ENCODE assay signal across 19 cellular contexts in genomic region chr1:11528636-11529121, GRCh38. TPM values are rescaled to one million over a fixed set of nuclear protein-coding genes. Genes with fewer than 3 reads are reported as not detected.
"Had no signal": no experiment of that assay in that cellular context is flagged by ENCODE, and none has a peak within 500 bp of the region (broad histone marks: within the 10 kb centered on the region; RNA-seq: fewer than 3 reads in every experiment).

No MANE protein-coding gene starts in this region.

- H3K9ac ChIP-seq: neural progenitor cell, parathyroid adenoma had no signal

- H3K4me1 ChIP-seq: gastrocnemius medialis, neural progenitor cell, parathyroid adenoma, testis had no signal

- H3K27me3 Mint-ChIP-seq: activated CD4-positive, alpha-beta T cell treated with anti-CD3 and anti-CD28 coated beads, Interleukin-2, amount 10 ng/mL, durations not matched to agents 24 days and 14 days; activated CD8-positive, alpha-beta memory T cell treated with anti-CD3 and anti-CD28 coated beads, Interleukin-2, amount 10 ng/mL, durations not matched to agents 7 days and 5 days had no signal

- H3K27ac Mint-ChIP-seq: activated CD4-positive, alpha-beta T cell treated with anti-CD3 and anti-CD28 coated beads, Interleukin-2, amount 10 ng/mL, durations not matched to agents 24 days and 14 days; activated CD8-positive, alpha-beta memory T cell treated with anti-CD3 and anti-CD28 coated beads, Interleukin-2, amount 10 ng/mL, durations not matched to agents 7 days and 5 days; neural progenitor cell; stimulated activated memory B cell treated with anti-CD40 and anti-IgM and Interleukin-4, amounts not matched to agents 10 μg/mL and 1 μg/mL and 100 μg/mL, for 72 hours had no signal

- FAIRE-seq: astrocyte, urothelium cell line had no signal

- ATAC-seq: activated CD8-positive, alpha-beta memory T cell treated with anti-CD3 and anti-CD28 coated beads, Interleukin-2, amount 10 ng/mL, durations not matched to agents 7 days and 5 days; gastrocnemius medialis; left ventricle myocardium superior; stimulated activated memory B cell treated with anti-CD40 and anti-IgM and Interleukin-4, amounts not matched to agents 10 μg/mL and 1 μg/mL and 100 μg/mL, for 72 hours had no signal

- H3K4me1 Mint-ChIP-seq: activated CD4-positive, alpha-beta T cell treated with anti-CD3 and anti-CD28 coated beads, Interleukin-2, amount 10 ng/mL, durations not matched to agents 24 days and 14 days; activated CD8-positive, alpha-beta memory T cell treated with anti-CD3 and anti-CD28 coated beads, Interleukin-2, amount 10 ng/mL, durations not matched to agents 7 days and 5 days; stimulated activated memory B cell treated with anti-CD40 and anti-IgM and Interleukin-4, amounts not matched to agents 10 μg/mL and 1 μg/mL and 100 μg/mL, for 72 hours had no signal

- H3K36me3 Mint-ChIP-seq: activated CD8-positive, alpha-beta memory T cell treated with anti-CD3 and anti-CD28 coated beads, Interleukin-2, amount 10 ng/mL, durations not matched to agents 7 days and 5 days; stimulated activated memory B cell treated with anti-CD40 and anti-IgM and Interleukin-4, amounts not matched to agents 10 μg/mL and 1 μg/mL and 100 μg/mL, for 72 hours had no signal

- H3K4me3 ChIP-seq: gastrocnemius medialis, neural progenitor cell, testis had no signal

- H3K27ac ChIP-seq: epithelial cell of prostate, gastrocnemius medialis, neural progenitor cell, parathyroid adenoma, testis, VCaP had no signal

- H3K36me3 ChIP-seq: gastrocnemius medialis, neural progenitor cell had no signal

- DNase-seq: activated CD4-positive, alpha-beta T cell treated with anti-CD3 and anti-CD28 coated beads, Interleukin-2, amount 10 ng/mL, durations not matched to agents 24 days and 14 days; activated CD8-positive, alpha-beta memory T cell treated with anti-CD3 and anti-CD28 coated beads, Interleukin-2, amount 10 ng/mL, durations not matched to agents 7 days and 5 days; activated effector memory CD4-positive, alpha-beta T cell treated with Interleukin-2 at 50 U/mL for 16 hours; central memory CD4-positive, alpha-beta T cell; cortex of kidney; effector CD8-positive, alpha-beta T cell; gastrocnemius medialis; left ventricle myocardium superior; mesendoderm; T1000; testis had no signal

- H3K27me3 ChIP-seq: gastrocnemius medialis, neural progenitor cell, testis had no signal

- H2AFZ ChIP-seq: neural progenitor cell, parathyroid adenoma had no signal

- H3K79me2 ChIP-seq: parathyroid adenoma had no signal

- H3K4me3 Mint-ChIP-seq: activated CD4-positive, alpha-beta T cell treated with anti-CD3 and anti-CD28 coated beads, Interleukin-2, amount 10 ng/mL, durations not matched to agents 24 days and 14 days; activated CD8-positive, alpha-beta memory T cell treated with anti-CD3 and anti-CD28 coated beads, Interleukin-2, amount 10 ng/mL, durations not matched to agents 7 days and 5 days; neural progenitor cell; stimulated activated memory B cell treated with anti-CD40 and anti-IgM and Interleukin-4, amounts not matched to agents 10 μg/mL and 1 μg/mL and 100 μg/mL, for 72 hours had no signal

- H3K9me3 ChIP-seq: gastrocnemius medialis, testis had no signal

- H3K9me3 Mint-ChIP-seq: activated CD4-positive, alpha-beta T cell treated with anti-CD3 and anti-CD28 coated beads, Interleukin-2, amount 10 ng/mL, durations not matched to agents 24 days and 14 days; neural progenitor cell; stimulated activated memory B cell treated with anti-CD40 and anti-IgM and Interleukin-4, amounts not matched to agents 10 μg/mL and 1 μg/mL and 100 μg/mL, for 72 hours had no signal

- H3K4me2 ChIP-seq: neural progenitor cell had no signal

RNA-seq across cellular contexts. Expression of gene DISP3, which starts 49.7 kb away (rescaled TPM):
- total RNA-seq: gastrocnemius medialis, skeletal muscle tissue had no signal
